In the genomic region with DNA sequence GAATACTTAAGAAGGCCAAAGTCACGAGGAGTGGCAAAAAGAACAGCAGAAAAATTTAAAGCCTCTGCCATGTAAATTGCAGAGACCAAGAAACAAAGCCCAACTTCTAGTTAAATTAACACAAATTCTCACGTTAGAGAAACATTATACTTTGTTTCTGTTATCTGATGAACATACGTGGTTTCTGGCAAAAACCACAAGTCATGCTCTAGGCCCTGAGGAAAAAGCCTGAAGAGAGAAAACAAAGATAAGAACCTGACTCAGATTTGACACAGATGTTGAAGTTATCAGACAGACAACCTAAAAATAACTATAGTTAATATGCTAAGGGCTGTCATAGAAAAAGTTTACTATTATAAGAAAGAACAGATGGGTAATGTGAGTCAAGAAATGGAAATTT, we compare ENCODE assay signal across 17 cellular contexts.
DNase-seq lines count a peak whose midpoint lies in the region; ATAC-seq and TF ChIP-seq lines count a peak whose summit lies in the region.
"Had no signal": no experiment of that assay in that cellular context is flagged by ENCODE, and none has a peak within 500 bp of the region (broad histone marks: within the 10 kb centered on the region; RNA-seq: fewer than 3 reads in every experiment).

No MANE protein-coding gene starts in this region.

- no peak overlapping the region for H3K27ac Mint-ChIP-seq in naive thymus-derived CD4-positive, alpha-beta T cell

- intact Hi-C loops in naive thymus-derived CD4-positive, alpha-beta T cell (cut with micrococcal nuclease) = no loop called here

- peak overlapping the region; percentile 57 for H3K4me2 ChIP-seq in MM.1S (ENCODE audit: low read depth, low read length)
- H3K4me2 ChIP-seq: SK-N-SH had no signal

- H3K9me3 Mint-ChIP-seq in naive thymus-derived CD4-positive, alpha-beta T cell = peaks cover 0 to 5% (median 0%) of the 10 kb centered on the region in 11 donors

- H3K9ac ChIP-seq in MM.1S (ENCODE audit: low read length) = no peak overlapping the region
- H3K9ac ChIP-seq: SK-N-SH had no signal

- DNase-seq in MM.1S (peak; percentile 85), astrocyte of the spinal cord (ENCODE audit: low read depth, low spot score) (peak; percentile 33), iris pigment epithelial cell (ENCODE audit: low read depth) (peak; percentile 26), NCI-H774 (lab: John Stamatoyannopoulos, UW) (no peak)
- DNase-seq in stimulated activated CD4-positive, alpha-beta T cell treated with anti-CD3 and anti-CD28 coated beads, Interleukin-2, amount 100 ng/mL, for 48 hours = no peak
- no peak for DNase-seq in naive thymus-derived CD4-positive, alpha-beta T cell
- DNase-seq: activated CD8-positive, alpha-beta memory T cell treated with anti-CD3 and anti-CD28 coated beads for 24 hours; activated effector memory CD4-positive, alpha-beta T cell treated with anti-CD3 and anti-CD28 coated beads, Interleukin-2, amount 50 U/mL, for 16 hours; Calu3; heart left ventricle; kidney glomerular epithelial cell; SK-N-SH had no signal

- ATAC-seq in GM18858 (IDR thresholded peaks at IDR 0.05; ENCODE audit: unreplicated experiment) = peak; percentile 60
- no peak for ATAC-seq in GM21360 (IDR thresholded peaks at IDR 0.05; ENCODE audit: unreplicated experiment)
- ATAC-seq in naive thymus-derived CD4-positive, alpha-beta T cell = no peak
- ATAC-seq: heart left ventricle had no signal

- H3K9me2 ChIP-seq in MM.1S (replicated peaks; ENCODE audit: insufficient read depth, low read length) = no peaks in the 10 kb centered on the region
- H3K9me2 ChIP-seq: SK-N-SH had no signal

- no peak overlapping the region for H3K4me3 Mint-ChIP-seq in naive thymus-derived CD4-positive, alpha-beta T cell

- H3K79me2 ChIP-seq in MM.1S (ENCODE audit: low read length) = no peaks in the 10 kb centered on the region

- peaks cover 23% of the 10 kb centered on the region for H3F3A ChIP-seq in MM.1S (ENCODE audit: insufficient read depth, low read length)

- CTCF ChIA-PET in naive thymus-derived CD4-positive, alpha-beta T cell (lab: Charles Lee) = no interaction called here

- POLR2A ChIA-PET in naive thymus-derived CD4-positive, alpha-beta T cell (lab: Charles Lee) = no interaction called here

- in situ Hi-C loops in astrocyte of the spinal cord (cut with HindIII; ENCODE audit: low sequenced_read_pairs) = no loop called here

- no peaks in the 10 kb centered on the region for H3K4me1 Mint-ChIP-seq in naive thymus-derived CD4-positive, alpha-beta T cell

- peaks cover 29% of the 10 kb centered on the region for H3K4me1 ChIP-seq in MM.1S (ENCODE audit: low read length)
- H3K4me1 ChIP-seq in naive thymus-derived CD4-positive, alpha-beta T cell (ENCODE audit: control insufficient read depth in 2 of 2, insufficient read depth in 2 of 2, low read length in 2 of 2) = no peaks in the 10 kb centered on the region
- H3K4me1 ChIP-seq: heart left ventricle, prostate gland had no signal

- peak overlapping the region; percentile 74 for H3K27ac ChIP-seq in MM.1S (ENCODE audit: low read length)
- H3K27ac ChIP-seq in naive thymus-derived CD4-positive, alpha-beta T cell (ENCODE audit: low read depth, low read length) = no peak overlapping the region
- H3K27ac ChIP-seq: heart left ventricle, HL-60, prostate gland, VCaP had no signal

- no peaks in the 10 kb centered on the region for H3K27me3 ChIP-seq in MM.1S (replicated peaks; ENCODE audit: insufficient read depth, low read length)
- H3K27me3 ChIP-seq in naive thymus-derived CD4-positive, alpha-beta T cell (ENCODE audit: control insufficient read depth in 2 of 2, insufficient read depth in 2 of 2, low read length in 2 of 2) = no peaks in the 10 kb centered on the region
- H3K27me3 ChIP-seq: heart left ventricle had no signal

- H3K9me3 ChIP-seq in MM.1S (replicated peaks; ENCODE audit: insufficient read depth, low read length) = no peaks in the 10 kb centered on the region; the same call in 1 of the 2 replicates
- H3K9me3 ChIP-seq in naive thymus-derived CD4-positive, alpha-beta T cell (ENCODE audit: control insufficient read depth in 2 of 3, low read length in 3 of 3) = no peaks in the 10 kb centered on the region
- H3K9me3 ChIP-seq: prostate gland, SK-N-SH had no signal

- no peaks in the 10 kb centered on the region for H3K36me3 ChIP-seq in MM.1S (replicated peaks; ENCODE audit: insufficient read depth, low read length)
- H3K36me3 ChIP-seq in naive thymus-derived CD4-positive, alpha-beta T cell (ENCODE audit: control insufficient read depth in 2 of 3, insufficient read depth in 3 of 3, low read length in 3 of 3) = no peaks in the 10 kb centered on the region
- H3K36me3 ChIP-seq: heart left ventricle, prostate gland had no signal

- H3K27me3 Mint-ChIP-seq in naive thymus-derived CD4-positive, alpha-beta T cell = no peaks in the 10 kb centered on the region

- H4K20me1 ChIP-seq in MM.1S (ENCODE audit: insufficient read depth, low read length) = no peaks in the 10 kb centered on the region

- H3K4me3 ChIP-seq in MM.1S (ENCODE audit: low read length) (peak overlapping the region; percentile 17; the same call in 1 of the 2 replicates), astrocyte of the spinal cord (ENCODE audit: low read depth, low read length) (no peak overlapping the region)
- H3K4me3 ChIP-seq in naive thymus-derived CD4-positive, alpha-beta T cell (ENCODE audit: low read length) = no peak overlapping the region
- H3K4me3 ChIP-seq: heart left ventricle, prostate gland had no signal

- TF ChIP-seq CTCF in MM.1S (IDR thresholded peaks at IDR 0.05; ENCODE audit: low read length) = no peak
- no peak for TF ChIP-seq CTCF in astrocyte of the spinal cord (IDR thresholded peaks at IDR 0.05; ENCODE audit: low read depth, low read length)

- H3K36me3 Mint-ChIP-seq in naive thymus-derived CD4-positive, alpha-beta T cell = peaks cover 0 to 3% (median 0%) of the 10 kb centered on the region in 5 donors

- peak overlapping the region; percentile 40; the same call in 1 of the 2 replicates for H2AFZ ChIP-seq in MM.1S (ENCODE audit: low read length)

Comparison
In these comparisons a context has a peak if more than half of its experiments do, and no peak if none do; other contexts are left out.
1. DNase-seq: peak in MM.1S (single experiment), astrocyte of the spinal cord (single experiment) and iris pigment epithelial cell (single experiment); none in stimulated activated CD4-positive, alpha-beta T cell treated with anti-CD3 and anti-CD28 coated beads, Interleukin-2, amount 100 ng/mL, for 48 hours (0 of 2), naive thymus-derived CD4-positive, alpha-beta T cell (0 of 9) and NCI-H774 (single experiment).